In the genomic region with DNA sequence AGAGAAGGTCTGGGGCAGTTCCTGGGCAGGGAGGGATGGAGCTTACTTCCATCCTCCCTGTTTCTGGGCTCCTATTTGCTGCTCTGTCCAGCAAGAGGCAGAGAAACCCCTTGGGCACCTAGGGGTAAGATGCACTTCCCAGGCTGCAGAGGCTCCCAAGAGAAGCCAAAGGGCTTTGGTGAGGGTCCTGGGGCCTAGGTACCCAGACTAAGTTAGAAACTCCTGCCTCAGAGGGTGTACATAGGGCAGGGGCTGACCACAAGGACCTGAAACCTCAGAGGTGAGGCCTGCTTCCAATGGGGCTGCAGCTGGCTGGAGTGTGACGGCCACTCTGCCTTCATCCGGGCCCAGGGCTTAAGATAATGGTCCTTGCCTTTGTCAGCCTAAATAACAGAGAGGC, we compare ENCODE assay signal across 17 cellular contexts. TPM values are rescaled to one million over a fixed set of nuclear protein-coding genes. Genes with fewer than 3 reads are reported as not detected.
DNase-seq lines count a peak whose midpoint lies in the region; ATAC-seq and TF ChIP-seq lines count a peak whose summit lies in the region.
"Had no signal": no experiment of that assay in that cellular context is flagged by ENCODE, and none has a peak within 500 bp of the region (broad histone marks: within the 10 kb centered on the region; RNA-seq: fewer than 3 reads in every experiment).

No MANE protein-coding gene starts in this region.

- H3K4me1 Mint-ChIP-seq in CD4-positive, CD25-positive, alpha-beta regulatory T cell: peaks cover 10 to 29% (median 21%) of the 10 kb centered on the region in 4 donors
- peaks cover 13% of the 10 kb centered on the region for H3K4me1 Mint-ChIP-seq in Caco-2 (ENCODE audit: low read depth, unreplicated experiment)
- peaks cover 24% of the 10 kb centered on the region for H3K4me1 Mint-ChIP-seq in activated T-helper 1 cell treated with anti-CD3 and anti-CD28 coated beads, Interleukin-12 subunit alpha, Interleukin-12 subunit beta, Interleukin-2, Interleukin-4 antibody, amounts not matched to agents 30 ng/mL and 10 ng/mL and 1 ng/mL, durations not matched to agents 14 hours and 24 hours and 36 hours (ENCODE audit: low read depth)
- H3K4me1 Mint-ChIP-seq in naive thymus-derived CD4-positive, alpha-beta T cell: peaks cover 15 to 29% (median 23%) of the 10 kb centered on the region in 7 donors

- H3K36me3 Mint-ChIP-seq in CD4-positive, CD25-positive, alpha-beta regulatory T cell: peaks cover 4% of the 10 kb centered on the region
- peaks cover 34% of the 10 kb centered on the region for H3K36me3 Mint-ChIP-seq in Caco-2 (ENCODE audit: insufficient read depth, unreplicated experiment)
- peaks cover 7% of the 10 kb centered on the region for H3K36me3 Mint-ChIP-seq in activated T-helper 1 cell treated with anti-CD3 and anti-CD28 coated beads, Interleukin-12 subunit alpha, Interleukin-12 subunit beta, Interleukin-2, Interleukin-4 antibody, amounts not matched to agents 30 ng/mL and 10 ng/mL and 1 ng/mL, durations not matched to agents 14 hours and 24 hours and 36 hours (ENCODE audit: low read depth)
- H3K36me3 Mint-ChIP-seq in naive thymus-derived CD4-positive, alpha-beta T cell: peaks cover 5 to 13% (median 7%) of the 10 kb centered on the region in 5 donors

- DNase-seq in CD4-positive, CD25-positive, alpha-beta regulatory T cell: no peak
- DNase-seq in Caco-2: no peak
- DNase-seq in activated T-helper 1 cell treated with anti-CD3 and anti-CD28 coated beads, Interleukin-12 subunit alpha, Interleukin-12 subunit beta, Interleukin-2, Interleukin-4 antibody, amounts not matched to agents 30 ng/mL and 10 ng/mL and 1 ng/mL, durations not matched to agents 14 hours and 24 hours and 36 hours (ENCODE audit: low spot score): no peak
- DNase-seq in naive thymus-derived CD4-positive, alpha-beta T cell: no peak
- DNase-seq in Peyer's patch: no peak
- DNase-seq in AML-193 (lab: John Stamatoyannopoulos, UW): no peak
- no peak for DNase-seq in cerebellar nuclear complex (lab: John Stamatoyannopoulos, UW)
- DNase-seq: activated CD4-positive, alpha-beta T cell treated with anti-CD3 and anti-CD28 coated beads, Interleukin-2, amount 50 U/mL, for 48 hours; activated naive CD4-positive, alpha-beta T cell treated with anti-CD3 and anti-CD28 coated beads, Interleukin-2, amount 50 U/mL, for 16 hours; Kasumi-1; left colon; NCI-H1436; NCI-H226; NK-92 treated with Interleukin-12 subunit alpha and Interleukin-12 subunit beta, amount 100 ng/mL, for 24 hours; SHP77; T-helper 9 cell had no signal

- no peak for TF ChIP-seq POLR2A in Peyer's patch (IDR thresholded peaks at IDR 0.05)

- TF ChIP-seq CTCF in Caco-2 (IDR thresholded peaks at IDR 0.05; ENCODE audit: insufficient read depth in 1 of 2, low read depth in 1 of 2, low read length in 1 of 2, severe bottlenecking in 1 of 2, unreplicated experiment in 1 of 2) (no peak), Peyer's patch (IDR thresholded peaks at IDR 0.05) (no peak)

- H3K27me3 Mint-ChIP-seq in CD4-positive, CD25-positive, alpha-beta regulatory T cell: no peaks in the 10 kb centered on the region
- no peaks in the 10 kb centered on the region for H3K27me3 Mint-ChIP-seq in Caco-2 (ENCODE audit: insufficient read depth, unreplicated experiment)
- no peaks in the 10 kb centered on the region for H3K27me3 Mint-ChIP-seq in activated T-helper 1 cell treated with anti-CD3 and anti-CD28 coated beads, Interleukin-12 subunit alpha, Interleukin-12 subunit beta, Interleukin-2, Interleukin-4 antibody, amounts not matched to agents 30 ng/mL and 10 ng/mL and 1 ng/mL, durations not matched to agents 14 hours and 24 hours and 36 hours (ENCODE audit: insufficient read depth)
- no peaks in the 10 kb centered on the region for H3K27me3 Mint-ChIP-seq in naive thymus-derived CD4-positive, alpha-beta T cell

- H3K4me3 Mint-ChIP-seq in CD4-positive, CD25-positive, alpha-beta regulatory T cell: peak overlapping the region; percentile 91 to 92 (median 92)
- H3K4me3 Mint-ChIP-seq in Caco-2 (ENCODE audit: unreplicated experiment): peak overlapping the region; percentile 86
- H3K4me3 Mint-ChIP-seq in activated T-helper 1 cell treated with anti-CD3 and anti-CD28 coated beads, Interleukin-12 subunit alpha, Interleukin-12 subunit beta, Interleukin-2, Interleukin-4 antibody, amounts not matched to agents 30 ng/mL and 10 ng/mL and 1 ng/mL, durations not matched to agents 14 hours and 24 hours and 36 hours: peak overlapping the region; percentile 90
- H3K4me3 Mint-ChIP-seq in naive thymus-derived CD4-positive, alpha-beta T cell: peak overlapping the region; percentile 72 to 94 (median 88)

- CTCF ChIA-PET in Caco-2 (lab: Charles Lee): interaction anchor here (0.5 to 0.7 kb wide), 2 partner anchors 37 to 41 kb away, joined by 3 to 4 read pairs; no protein-coding TSS in a partner anchor
- CTCF ChIA-PET in naive thymus-derived CD4-positive, alpha-beta T cell (lab: Charles Lee): interaction anchor here (1.0 kb wide), 1 partner anchor 48 kb away, joined by 4 read pairs; no protein-coding TSS in a partner anchor

- BruUV-seq in Caco-2 (replicated peaks; lab: Mats Ljungman, UMichigan): no TSS peak

- no peak for ATAC-seq in CD4-positive, CD25-positive, alpha-beta regulatory T cell (ENCODE audit: low read depth in 2 of 2)
- ATAC-seq in naive thymus-derived CD4-positive, alpha-beta T cell: no peak
- ATAC-seq: left colon had no signal

- H3K27ac Mint-ChIP-seq in CD4-positive, CD25-positive, alpha-beta regulatory T cell: no peak overlapping the region
- H3K27ac Mint-ChIP-seq in Caco-2 (ENCODE audit: unreplicated experiment): peak overlapping the region; percentile 4
- H3K27ac Mint-ChIP-seq in activated T-helper 1 cell treated with anti-CD3 and anti-CD28 coated beads, Interleukin-12 subunit alpha, Interleukin-12 subunit beta, Interleukin-2, Interleukin-4 antibody, amounts not matched to agents 30 ng/mL and 10 ng/mL and 1 ng/mL, durations not matched to agents 14 hours and 24 hours and 36 hours: no peak overlapping the region
- peak overlapping the region in 5 of 9 donors; percentile 66 to 88 (median 73) for H3K27ac Mint-ChIP-seq in naive thymus-derived CD4-positive, alpha-beta T cell

- no peaks in the 10 kb centered on the region for H3K9me3 ChIP-seq in CD4-positive, CD25-positive, alpha-beta regulatory T cell (ENCODE audit: control insufficient read depth in 2 of 2, low read length in 2 of 2)
- H3K9me3 ChIP-seq in Caco-2 (no peaks in the 10 kb centered on the region), Peyer's patch (no peaks in the 10 kb centered on the region)
- no peaks in the 10 kb centered on the region for H3K9me3 ChIP-seq in naive thymus-derived CD4-positive, alpha-beta T cell (ENCODE audit: control insufficient read depth in 2 of 3, low read length in 3 of 3)

- POLR2A ChIA-PET in Caco-2 (lab: Charles Lee): no interaction called here
- POLR2A ChIA-PET in naive thymus-derived CD4-positive, alpha-beta T cell (lab: Charles Lee): interaction anchor here (1.1 kb wide), 1 partner anchor 26 kb away, joined by 3 read pairs; no protein-coding TSS in a partner anchor

- H3K27me3 ChIP-seq in CD4-positive, CD25-positive, alpha-beta regulatory T cell (ENCODE audit: control insufficient read depth, insufficient read depth, low read length): no peaks in the 10 kb centered on the region
- H3K27me3 ChIP-seq in Caco-2 (replicated peaks; ENCODE audit: control insufficient read depth, insufficient read depth, low read length) (no peaks in the 10 kb centered on the region), Peyer's patch (no peaks in the 10 kb centered on the region)
- no peaks in the 10 kb centered on the region for H3K27me3 ChIP-seq in naive thymus-derived CD4-positive, alpha-beta T cell (ENCODE audit: control insufficient read depth in 2 of 2, insufficient read depth in 2 of 2, low read length in 2 of 2)

- intact Hi-C loops in Caco-2 (cut with micrococcal nuclease; ENCODE audit: unreplicated experiment): loop anchor here (2.0 to 5.0 kb wide), 2 partner anchors 15 to 41 kb away; no protein-coding TSS in a partner anchor
- intact Hi-C loops in activated T-helper 1 cell treated with anti-CD3 and anti-CD28 coated beads, Interleukin-12 subunit alpha, Interleukin-12 subunit beta, Interleukin-2, Interleukin-4 antibody, amounts not matched to agents 30 ng/mL and 10 ng/mL and 1 ng/mL, durations not matched to agents 14 hours and 24 hours and 36 hours (cut with micrococcal nuclease): loop anchor here (2.0 to 5.0 kb wide), 3 partner anchors 31 to 146 kb away; no protein-coding TSS in a partner anchor
- intact Hi-C loops in naive thymus-derived CD4-positive, alpha-beta T cell (cut with micrococcal nuclease): loop anchor here (2.0 to 5.0 kb wide), 5 partner anchors 21 to 297 kb away; partner anchors contain the start of genes ATP5PD (in 1 of the 2), GRB2 (in 1 of the 2), KCTD2 (in 1 of the 2) and SLC16A5 (in 1 of the 2)

- H3K27ac ChIP-seq in CD4-positive, CD25-positive, alpha-beta regulatory T cell (ENCODE audit: insufficient read depth, low read length, poor library complexity, severe bottlenecking): no peak overlapping the region
- no peak overlapping the region for H3K27ac ChIP-seq in naive thymus-derived CD4-positive, alpha-beta T cell (ENCODE audit: low read depth, low read length)
- H3K27ac ChIP-seq in Peyer's patch: no peak overlapping the region

- H3K4me3 ChIP-seq in CD4-positive, CD25-positive, alpha-beta regulatory T cell (ENCODE audit: low read depth, low read length): no peak overlapping the region
- no peak overlapping the region for H3K4me3 ChIP-seq in Caco-2 (ENCODE audit: low read depth, low read length)
- no peak overlapping the region for H3K4me3 ChIP-seq in naive thymus-derived CD4-positive, alpha-beta T cell (ENCODE audit: low read length)
- no peak overlapping the region for H3K4me3 ChIP-seq in Peyer's patch

- peaks cover 26% of the 10 kb centered on the region for H3K4me1 ChIP-seq in CD4-positive, CD25-positive, alpha-beta regulatory T cell (ENCODE audit: control insufficient read depth, insufficient read depth, low read length, poor library complexity, severe bottlenecking)
- H3K4me1 ChIP-seq in Caco-2 (no peaks in the 10 kb centered on the region), Peyer's patch (peaks cover 0 to 19% (median 3%) of the 10 kb centered on the region in 4 donors)
- H3K4me1 ChIP-seq in naive thymus-derived CD4-positive, alpha-beta T cell (ENCODE audit: control insufficient read depth in 2 of 2, insufficient read depth in 2 of 2, low read length in 2 of 2): peaks cover 12 to 14% of the 10 kb centered on the region in 2 donors

- no peaks in the 10 kb centered on the region for H3K36me3 ChIP-seq in CD4-positive, CD25-positive, alpha-beta regulatory T cell (ENCODE audit: control insufficient read depth, insufficient read depth, low read length)
- no peaks in the 10 kb centered on the region for H3K36me3 ChIP-seq in Caco-2 (ENCODE audit: control insufficient read depth, insufficient read depth, low read length)
- no peaks in the 10 kb centered on the region for H3K36me3 ChIP-seq in naive thymus-derived CD4-positive, alpha-beta T cell (ENCODE audit: control insufficient read depth in 2 of 3, insufficient read depth in 3 of 3, low read length in 3 of 3)
- no peaks in the 10 kb centered on the region for H3K36me3 ChIP-seq in Peyer's patch

- peaks cover 0 to 2% (median 0%) of the 10 kb centered on the region in 7 donors for H3K9me3 Mint-ChIP-seq in CD4-positive, CD25-positive, alpha-beta regulatory T cell
- H3K9me3 Mint-ChIP-seq in Caco-2 (ENCODE audit: unreplicated experiment): no peaks in the 10 kb centered on the region
- H3K9me3 Mint-ChIP-seq in activated T-helper 1 cell treated with anti-CD3 and anti-CD28 coated beads, Interleukin-12 subunit alpha, Interleukin-12 subunit beta, Interleukin-2, Interleukin-4 antibody, amounts not matched to agents 30 ng/mL and 10 ng/mL and 1 ng/mL, durations not matched to agents 14 hours and 24 hours and 36 hours: no peaks in the 10 kb centered on the region
- no peaks in the 10 kb centered on the region for H3K9me3 Mint-ChIP-seq in naive thymus-derived CD4-positive, alpha-beta T cell

RNA-seq across cellular contexts. Expression of gene ARMC7, which starts 1.6 kb away (rescaled TPM):
- total RNA-seq in CD4-positive, CD25-positive, alpha-beta regulatory T cell: 12.8 TPM
- 1 to 10 TPM; 3.1 to 4.6 (median 4.2) TPM for polyA plus RNA-seq in CD4-positive, CD25-positive, alpha-beta regulatory T cell
- total RNA-seq in Caco-2 (2022) (23.6 and 26.0 TPM in 2 replicates), Peyer's patch (10 to 100 TPM in 3 of 4 donors, 1 to 10 TPM in 1; 4.1 to 27.0 (median 24.1) TPM)
- total RNA-seq in activated T-helper 1 cell treated with anti-CD3 and anti-CD28 coated beads, Interleukin-12 subunit alpha, Interleukin-12 subunit beta, Interleukin-2, Interleukin-4 antibody, amounts not matched to agents 30 ng/mL and 10 ng/mL and 1 ng/mL, durations not matched to agents 14 hours and 24 hours and 36 hours: 11.6 and 13.0 TPM in 2 replicates
- 10 to 100 TPM in 4 of 5 experiments, 1 to 10 TPM in 1; 5.8 to 18.9 (median 17.8) TPM for total RNA-seq in naive thymus-derived CD4-positive, alpha-beta T cell
- 1 to 10 TPM; 1.8 to 4.4 TPM for polyA plus RNA-seq in naive thymus-derived CD4-positive, alpha-beta T cell

RNA-seq across cellular contexts. Expression of gene SLC16A5, which starts 20.4 kb away (rescaled TPM):
- total RNA-seq in CD4-positive, CD25-positive, alpha-beta regulatory T cell: 9.3 TPM
- polyA plus RNA-seq in CD4-positive, CD25-positive, alpha-beta regulatory T cell: 1 to 10 TPM; 1.3 to 2.6 (median 2.0) TPM
- total RNA-seq in Caco-2 (2022): 27.7 and 33.8 TPM in 2 replicates
- 5.5 and 7.2 TPM in 2 replicates for total RNA-seq in activated T-helper 1 cell treated with anti-CD3 and anti-CD28 coated beads, Interleukin-12 subunit alpha, Interleukin-12 subunit beta, Interleukin-2, Interleukin-4 antibody, amounts not matched to agents 30 ng/mL and 10 ng/mL and 1 ng/mL, durations not matched to agents 14 hours and 24 hours and 36 hours
- total RNA-seq in naive thymus-derived CD4-positive, alpha-beta T cell: 10 to 100 TPM in 4 of 5 experiments, 1 to 10 TPM in 1; 9.2 to 26.3 (median 24.5) TPM
- 1 to 10 TPM; 5.9 to 7.6 TPM for polyA plus RNA-seq in naive thymus-derived CD4-positive, alpha-beta T cell
- 100 to 1,000 TPM in 3 of 4 donors, 10 to 100 TPM in 1; 47.9 to 211 (median 147) TPM for total RNA-seq in Peyer's patch
- total RNA-seq: Daoy had no signal

RNA-seq across cellular contexts. Expression of gene NT5C, which starts 23.3 kb away (rescaled TPM):
- 31.6 TPM for total RNA-seq in CD4-positive, CD25-positive, alpha-beta regulatory T cell
- 10 to 100 TPM; 55.4 to 66.9 (median 57.2) TPM for polyA plus RNA-seq in CD4-positive, CD25-positive, alpha-beta regulatory T cell
- total RNA-seq in Caco-2 (2022) (59.3 and 68.4 TPM in 2 replicates), Peyer's patch (100 to 1,000 TPM; 151 to 176 (median 156) TPM)
- 80.0 and 80.1 TPM in 2 replicates for total RNA-seq in activated T-helper 1 cell treated with anti-CD3 and anti-CD28 coated beads, Interleukin-12 subunit alpha, Interleukin-12 subunit beta, Interleukin-2, Interleukin-4 antibody, amounts not matched to agents 30 ng/mL and 10 ng/mL and 1 ng/mL, durations not matched to agents 14 hours and 24 hours and 36 hours
- total RNA-seq in naive thymus-derived CD4-positive, alpha-beta T cell: 10 to 100 TPM; 23.4 to 54.8 (median 37.5) TPM
- 10 to 100 TPM; 31.1 to 33.1 TPM for polyA plus RNA-seq in naive thymus-derived CD4-positive, alpha-beta T cell

RNA-seq across cellular contexts. Expression of gene JPT1, which starts 46.1 kb away (rescaled TPM):
- 70.9 TPM for total RNA-seq in CD4-positive, CD25-positive, alpha-beta regulatory T cell
- 100 to 1,000 TPM; 143 to 231 (median 192) TPM for polyA plus RNA-seq in CD4-positive, CD25-positive, alpha-beta regulatory T cell
- 210 and 244 TPM in 2 replicates for total RNA-seq in Caco-2 (2022)
- 271 and 299 TPM in 2 replicates for total RNA-seq in activated T-helper 1 cell treated with anti-CD3 and anti-CD28 coated beads, Interleukin-12 subunit alpha, Interleukin-12 subunit beta, Interleukin-2, Interleukin-4 antibody, amounts not matched to agents 30 ng/mL and 10 ng/mL and 1 ng/mL, durations not matched to agents 14 hours and 24 hours and 36 hours
- total RNA-seq in naive thymus-derived CD4-positive, alpha-beta T cell: 100 to 1,000 TPM in 1 of 5 experiments, 10 to 100 TPM in 4; 12.3 to 227 (median 29.3) TPM
- 10 to 100 TPM; 70.0 to 72.3 TPM for polyA plus RNA-seq in naive thymus-derived CD4-positive, alpha-beta T cell
- total RNA-seq in Peyer's patch: 100 to 1,000 TPM; 132 to 261 (median 202) TPM

Comparison
In these comparisons a context has a peak if more than half of its experiments do, and no peak if none do; other contexts are left out.
1. H3K27ac Mint-ChIP-seq: peak in Caco-2 (single experiment) and naive thymus-derived CD4-positive, alpha-beta T cell (5 of 9); none in CD4-positive, CD25-positive, alpha-beta regulatory T cell (0 of 3) and activated T-helper 1 cell treated with anti-CD3 and anti-CD28 coated beads, Interleukin-12 subunit alpha, Interleukin-12 subunit beta, Interleukin-2, Interleukin-4 antibody, amounts not matched to agents 30 ng/mL and 10 ng/mL and 1 ng/mL, durations not matched to agents 14 hours and 24 hours and 36 hours (single experiment).
2. Peak in every context shown above with its lines, with median percentiles within 50 percentile points of each other: H3K4me3 Mint-ChIP-seq.